In the genomic region with DNA sequence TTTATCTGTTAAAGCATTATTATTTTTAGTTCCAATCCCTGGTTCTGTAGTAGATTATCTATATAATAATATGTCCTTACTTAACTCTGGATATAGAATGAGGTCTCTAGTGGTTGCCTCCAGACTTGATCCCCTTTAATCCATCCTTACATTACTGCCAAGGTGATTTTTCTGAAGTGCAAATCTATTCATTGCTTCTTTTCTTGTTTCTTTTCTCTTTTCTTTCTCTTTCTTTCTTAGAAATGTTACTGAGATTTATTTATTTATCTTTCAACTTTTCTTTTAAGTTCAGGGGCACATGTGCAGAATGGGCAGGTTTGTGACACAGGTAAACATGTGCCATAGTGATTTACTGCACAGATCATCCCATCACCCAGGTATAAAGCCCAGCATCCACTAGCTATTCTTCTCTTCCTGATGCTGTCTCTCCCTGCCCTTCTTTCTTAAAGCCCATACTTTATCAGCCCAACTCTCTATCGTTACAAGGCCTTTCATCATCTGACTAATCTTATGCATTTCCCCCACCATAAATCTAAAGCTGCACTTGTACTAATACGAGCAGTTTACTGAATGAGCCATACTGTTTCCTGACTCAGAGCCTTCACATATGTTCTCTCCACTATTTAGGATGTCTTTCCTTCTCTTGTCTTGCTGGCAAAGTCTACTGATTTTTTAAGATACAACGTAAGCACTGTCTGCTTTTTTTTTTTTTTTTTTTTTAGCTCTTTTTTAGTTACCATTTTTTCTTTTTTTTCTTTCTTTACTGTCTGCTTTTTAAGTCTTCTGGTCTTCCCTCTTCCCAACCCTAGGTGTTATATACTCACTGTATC, we compare ENCODE assay signal across 2 cellular contexts.
TF ChIP-seq lines count a peak whose summit lies in the region.

No MANE protein-coding gene starts in this region.

TF ChIP-seq in IMR-90, 13 proteins besides CTCF, POLR2A, EP300 and RAD21:
- TF ChIP-seq, protein P1, sequence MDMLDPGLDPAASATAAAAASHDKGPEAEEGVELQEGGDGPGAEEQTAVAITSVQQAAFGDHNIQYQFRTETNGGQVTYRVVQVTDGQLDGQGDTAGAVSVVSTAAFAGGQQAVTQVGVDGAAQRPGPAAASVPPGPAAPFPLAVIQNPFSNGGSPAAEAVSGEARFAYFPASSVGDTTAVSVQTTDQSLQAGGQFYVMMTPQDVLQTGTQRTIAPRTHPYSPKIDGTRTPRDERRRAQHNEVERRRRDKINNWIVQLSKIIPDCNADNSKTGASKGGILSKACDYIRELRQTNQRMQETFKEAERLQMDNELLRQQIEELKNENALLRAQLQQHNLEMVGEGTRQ (IDR thresholded peaks at IDR 0.05; ENCODE audit: low read depth, low read length): no peak
- no peak for TF ChIP-seq MAZ (IDR thresholded peaks at IDR 0.05; ENCODE audit: borderline replicate concordance, low read depth, low read length)
- no peak for TF ChIP-seq ELK1 (IDR thresholded peaks at IDR 0.05; ENCODE audit: borderline replicate concordance, low read depth, low read length)
- TF ChIP-seq CEBPB (IDR thresholded peaks at IDR 0.05; ENCODE audit: low read depth, low read length): peak; percentile 54; the same call in 1 of the 2 replicates

TF ChIP-seq in HepG2, 621 proteins besides CTCF, POLR2A, EP300 and RAD21:
- TF ChIP-seq MAZ (IDR thresholded peaks at IDR 0.05; ENCODE audit: borderline replicate concordance, low read depth, low read length) (no peak), MAZ (CRISPR knock-in tag; IDR thresholded peaks at IDR 0.05; ENCODE audit: low read depth) (no peak), KDM2A (CRISPR knock-in tag; IDR thresholded peaks at IDR 0.05; ENCODE audit: borderline replicate concordance, low read depth) (no peak), HNRNPH1 (optimal IDR thresholded peaks at IDR 0.05; ENCODE audit: low read depth, low read length) (no peak), FOXA3 (CRISPR knock-in tag; IDR thresholded peaks at IDR 0.05) (no peak), ZNF780A (CRISPR knock-in tag; IDR thresholded peaks at IDR 0.05) (no peak), ZFP36L2 (CRISPR knock-in tag; IDR thresholded peaks at IDR 0.05) (no peak), ZNF501 (CRISPR knock-in tag; IDR thresholded peaks at IDR 0.05) (no peak), ZBTB3 (CRISPR knock-in tag; IDR thresholded peaks at IDR 0.05; ENCODE audit: borderline replicate concordance, low read depth) (no peak), U2AF1 (optimal IDR thresholded peaks at IDR 0.05; ENCODE audit: low read depth, low read length) (no peak)
- TF ChIP-seq, protein P2, sequence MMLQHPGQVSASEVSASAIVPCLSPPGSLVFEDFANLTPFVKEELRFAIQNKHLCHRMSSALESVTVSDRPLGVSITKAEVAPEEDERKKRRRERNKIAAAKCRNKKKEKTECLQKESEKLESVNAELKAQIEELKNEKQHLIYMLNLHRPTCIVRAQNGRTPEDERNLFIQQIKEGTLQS (CRISPR knock-in tag; IDR thresholded peaks at IDR 0.05): no peak
- TF ChIP-seq, protein P3, sequence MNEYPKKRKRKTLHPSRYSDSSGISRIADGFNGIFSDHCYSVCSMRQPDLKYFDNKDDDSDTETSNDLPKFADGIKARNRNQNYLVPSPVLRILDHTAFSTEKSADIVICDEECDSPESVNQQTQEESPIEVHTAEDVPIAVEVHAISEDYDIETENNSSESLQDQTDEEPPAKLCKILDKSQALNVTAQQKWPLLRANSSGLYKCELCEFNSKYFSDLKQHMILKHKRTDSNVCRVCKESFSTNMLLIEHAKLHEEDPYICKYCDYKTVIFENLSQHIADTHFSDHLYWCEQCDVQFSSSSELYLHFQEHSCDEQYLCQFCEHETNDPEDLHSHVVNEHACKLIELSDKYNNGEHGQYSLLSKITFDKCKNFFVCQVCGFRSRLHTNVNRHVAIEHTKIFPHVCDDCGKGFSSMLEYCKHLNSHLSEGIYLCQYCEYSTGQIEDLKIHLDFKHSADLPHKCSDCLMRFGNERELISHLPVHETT (CRISPR knock-in tag; conservative IDR thresholded peaks at IDR 0.05): no peak
